Comparison of ENCODE assay signal across 7 cellular contexts in the genomic region with DNA sequence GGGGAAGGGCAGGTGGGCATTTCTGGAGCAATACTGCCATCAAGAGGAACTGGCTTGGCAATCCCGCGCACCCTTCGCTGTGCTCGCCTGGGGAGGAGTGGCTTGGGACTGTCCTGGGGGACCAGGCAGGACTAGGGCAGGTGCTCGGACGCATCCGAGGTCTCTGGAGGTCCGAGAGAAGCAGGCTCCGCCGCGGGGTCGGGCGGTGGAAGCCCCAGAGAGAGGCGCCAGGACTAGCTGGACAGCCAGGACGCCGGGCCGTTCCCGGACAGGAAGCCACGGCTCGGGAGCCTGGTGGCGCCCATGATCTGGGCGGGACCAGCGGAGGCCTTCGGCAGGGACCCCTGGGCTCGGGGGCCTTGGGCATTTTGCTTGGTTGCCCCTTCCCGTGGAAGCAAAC.
DNase-seq lines count a peak whose midpoint lies in the region; ATAC-seq and TF ChIP-seq lines count a peak whose summit lies in the region.
"Not testable (repeated sequence)": the region's sequence is repeated elsewhere in the genome, so short reads cannot be mapped to it uniquely, and the experiment has no call there.

No MANE protein-coding gene starts in this region.

- not testable (repeated sequence) for H3K9me3 ChIP-seq in HEK293 (ENCODE audit: control insufficient read depth, insufficient read depth, low read depth, low read length); SK-N-SH; lung (ENCODE audit: control insufficient read depth in 2 of 2, insufficient read depth in 1 of 2, low read length in 1 of 2); sigmoid colon

- not testable (repeated sequence) for H2AFZ ChIP-seq in SK-N-SH (ENCODE audit: low read depth)

- H3K4me2 ChIP-seq in SK-N-SH = not testable (repeated sequence)

- H3K4me3 ChIP-seq in HEK293 (ENCODE audit: low read depth, low read length) (peak overlapping the region; percentile 38), SK-N-SH (ENCODE audit: low read depth in 2 of 2, low read length in 1 of 2) (peak overlapping the region in 1 of 2 experiments; percentile 43; a peak in 2 of 4 replicates), dorsolateral prefrontal cortex (peak overlapping the region in 30 of 59 donors; percentile 28 to 67 (median 52)), sigmoid colon (peak overlapping the region in 1 of 4 donors; percentile 47)
- not testable (repeated sequence) for H3K4me3 ChIP-seq in lung

- not testable (repeated sequence) for H3K36me3 ChIP-seq in HEK293 (ENCODE audit: control insufficient read depth in 2 of 2, insufficient read depth in 1 of 2, low read length in 2 of 2); SK-N-SH (replicated peaks in 1 of 2; ENCODE audit: control insufficient read depth in 1 of 2, insufficient read depth in 2 of 2, low read length in 1 of 2); lung (ENCODE audit: control insufficient read depth in 2 of 2, insufficient read depth in 2 of 2, low read length in 2 of 2); sigmoid colon

- not testable (repeated sequence) for TF ChIP-seq RAD21 in SK-N-SH (IDR thresholded peaks at IDR 0.05; ENCODE audit: low read length)

- not testable (repeated sequence) for ATAC-seq in lung (ENCODE audit: insufficient read depth, low FRiP score)

- not testable (repeated sequence) for H3K79me2 ChIP-seq in SK-N-SH (ENCODE audit: insufficient read depth)

- not testable (repeated sequence) for H3K9me2 ChIP-seq in SK-N-SH

- not testable (repeated sequence) for H3K27me3 ChIP-seq in SK-N-SH (ENCODE audit: insufficient read depth); dorsolateral prefrontal cortex; lung (ENCODE audit: control insufficient read depth, insufficient read depth); sigmoid colon

- CTCF ChIA-PET in HEK293 (lab: Yijun Ruan, JAX); SK-N-SH (lab: Yijun Ruan, JAX): not testable (repeated sequence)

- H3K9ac ChIP-seq in SK-N-SH = peak overlapping the region; percentile 53; the same call in 1 of the 2 replicates

- POLR2A ChIA-PET in HEK293 (lab: Yijun Ruan, JAX); SK-N-SH (lab: Yijun Ruan, JAX): not testable (repeated sequence)

- DNase-seq in SK-N-SH = not testable (repeated sequence)
- DNase-seq in astrocyte of the hippocampus (ENCODE audit: low read depth, low spot score) (peak; percentile 46), dorsolateral prefrontal cortex (peak in 4 of 10 donors; percentile 23 to 67 (median 60)), lung (ENCODE audit: low spot score) (peak; percentile 58), sigmoid colon (peak; percentile 83), ureter (ENCODE audit: low spot score) (peak; percentile 69)

- not testable (repeated sequence) for H4K20me1 ChIP-seq in SK-N-SH (ENCODE audit: insufficient read depth)

- not testable (repeated sequence) for TF ChIP-seq EP300 in SK-N-SH (IDR thresholded peaks at IDR 0.05; ENCODE audit: borderline replicate concordance in 1 of 2, low read depth in 1 of 2, low read length in 1 of 2); sigmoid colon (IDR thresholded peaks at IDR 0.05)

- 0% methylated on average over 1 of the region's 26 CpGs for WGBS in SK-N-SH (ENCODE audit: low lambda C conversion rate)
- 65% methylated on average over 13 of the region's 26 CpGs; no CpG with 5 or more reads in 1 of the 2 donors for WGBS in lung, 2 donors
- WGBS in sigmoid colon, 2 donors = 94% methylated on average over 14 of the region's 26 CpGs; no CpG with 5 or more reads in 1 of the 2 donors

- not testable (repeated sequence) for TF ChIP-seq POLR2A in sigmoid colon (IDR thresholded peaks at IDR 0.05)

- H3F3A ChIP-seq in SK-N-SH (replicated peaks; ENCODE audit: insufficient read depth) = not testable (repeated sequence)

- TF ChIP-seq CTCF in HEK293 (tag by site-specific recombination; IDR thresholded peaks at IDR 0.05); SK-N-SH (IDR thresholded peaks at IDR 0.05); lung (IDR thresholded peaks at IDR 0.05; ENCODE audit: control extremely low read depth, extremely low read depth); sigmoid colon (IDR thresholded peaks at IDR 0.05): not testable (repeated sequence)
- TF ChIP-seq CTCF in dorsolateral prefrontal cortex (IDR thresholded peaks at IDR 0.05 in 54 of 56, conservative IDR thresholded peaks at IDR 0.05 in 2 of 56; ENCODE audit: low read depth in 1 of 56, partially characterized antibody in 56 of 56) = peak in 23 of 56 donors; percentile 8 to 65 (median 37)

- not testable (repeated sequence) for H3K4me1 ChIP-seq in HEK293 (ENCODE audit: control insufficient read depth, insufficient read depth, low read length); SK-N-SH (ENCODE audit: control insufficient read depth in 1 of 2, insufficient read depth in 2 of 2, low read depth in 1 of 2, low read length in 1 of 2); lung (ENCODE audit: control insufficient read depth in 2 of 2, insufficient read depth in 2 of 2, low read length in 2 of 2); sigmoid colon

- intact Hi-C loops in dorsolateral prefrontal cortex (cut with DNase I); sigmoid colon (cut with DNase I): not testable (repeated sequence)

- H3K27ac ChIP-seq in HEK293 (ENCODE audit: extremely low read depth, low read depth, low read length) = not testable (repeated sequence)
- peak overlapping the region in 1 of 2 experiments; percentile 90; a peak in 2 of 4 replicates for H3K27ac ChIP-seq in SK-N-SH (ENCODE audit: low read depth in 2 of 2, low read length in 1 of 2)
- H3K27ac ChIP-seq in dorsolateral prefrontal cortex = peak overlapping the region in 33 of 59 donors; percentile 68 to 99 (median 87)
- peak overlapping the region in 1 of 2 donors; percentile 37 for H3K27ac ChIP-seq in lung (ENCODE audit: low read depth in 1 of 2, low read length in 1 of 2)
- peak overlapping the region in 1 of 4 donors; percentile 81 for H3K27ac ChIP-seq in sigmoid colon

TF ChIP-seq in SK-N-SH, 30 proteins besides CTCF, POLR2A, EP300 and RAD21:
- peak; percentile 47; the same call in 1 of the 2 replicates for TF ChIP-seq YY1 (IDR thresholded peaks at IDR 0.05; ENCODE audit: low read depth)
